ENCODE assay signal across 14 cellular contexts in the genomic region with DNA sequence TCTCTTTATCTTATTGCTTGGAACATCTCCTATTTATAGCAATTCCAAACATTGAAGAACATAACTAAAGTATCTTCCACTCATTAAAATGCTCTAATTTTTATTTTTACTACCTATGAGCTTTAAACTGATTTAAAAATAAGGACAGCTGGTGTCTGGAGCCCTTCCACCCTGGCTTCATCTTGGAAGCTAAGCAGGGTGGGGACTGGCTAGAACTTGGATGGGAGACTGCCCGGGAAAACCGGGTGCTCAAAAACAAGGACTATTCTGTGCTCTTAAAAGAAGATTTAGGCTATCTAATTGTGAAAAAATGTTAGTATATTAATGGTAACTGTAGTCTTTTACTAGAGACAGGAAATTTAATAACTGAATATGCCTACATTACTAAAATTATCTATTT.
DNase-seq lines count a peak whose midpoint lies in the region; ATAC-seq, FAIRE-seq and TF ChIP-seq lines count a peak whose summit lies in the region.
"Had no signal": no experiment of that assay in that cellular context is flagged by ENCODE, and none has a peak within 500 bp of the region (broad histone marks: within the 10 kb centered on the region; RNA-seq: fewer than 3 reads in every experiment).

No MANE protein-coding gene starts in this region.

- in situ Hi-C loops in HepG2 (cut with HindIII; ENCODE audit: extremely low pct_ligation_motif_present, low pct_unique_long_range_greater_than_20kb), result no loop called here

- H3K27ac Mint-ChIP-seq in T-helper 17 cell, result peak overlapping the region; percentile 41
- no peak overlapping the region for H3K27ac Mint-ChIP-seq in activated CD4-positive, alpha-beta memory T cell treated with anti-CD3 and anti-CD28 coated beads for 36 hours
- H3K27ac Mint-ChIP-seq: activated CD4-positive, alpha-beta T cell treated with anti-CD3 and anti-CD28 coated beads, Interleukin-2, amount 10 ng/mL, durations not matched to agents 24 days and 14 days had no signal

- no peak for DNase-seq in HepG2 (ENCODE audit: low spot score)
- no peak for DNase-seq in right lobe of liver
- DNase-seq in T-helper 17 cell, result no peak
- peak; percentile 51 for DNase-seq in fibroblast of mammary gland (ENCODE audit: low read depth)
- no peak for DNase-seq in urothelium cell line (ENCODE audit: low spot score)
- DNase-seq in GM19240 (ENCODE audit: insufficient read length, low spot score), result no peak
- DNase-seq in activated CD4-positive, alpha-beta memory T cell treated with anti-CD3 and anti-CD28 coated beads for 36 hours, result no peak
- DNase-seq: activated CD4-positive, alpha-beta T cell treated with anti-CD3 and anti-CD28 coated beads, Interleukin-2, amount 10 ng/mL, durations not matched to agents 24 days and 14 days; activated gamma-delta T cell; GOT3; hippocampal formation; SHP77 treated with DMSO at 0.1 percent for 48 hours had no signal

- peaks cover 58% of the 10 kb centered on the region for H3K27me3 Mint-ChIP-seq in T-helper 17 cell
- H3K27me3 Mint-ChIP-seq in activated CD4-positive, alpha-beta memory T cell treated with anti-CD3 and anti-CD28 coated beads for 36 hours, result peaks cover 11% of the 10 kb centered on the region

- no peaks in the 10 kb centered on the region for H3K9me3 ChIP-seq in HepG2 (ENCODE audit: low read length)
- no peaks in the 10 kb centered on the region for H3K9me3 ChIP-seq in right lobe of liver
- no peaks in the 10 kb centered on the region for H3K9me3 ChIP-seq in T-helper 17 cell (ENCODE audit: control insufficient read depth, low read length, poor library complexity, severe bottlenecking)

- BruUV-seq in HepG2 (replicated peaks; lab: Mats Ljungman, UMichigan), result no TSS peak

- H3K27ac ChIP-seq in HepG2 (ENCODE audit: extremely low read length, insufficient read depth, low read length) (no peak overlapping the region), right lobe of liver (no peak overlapping the region)
- H3K27ac ChIP-seq: coronary artery had no signal

- H3K4me3 Mint-ChIP-seq in T-helper 17 cell, result no peak overlapping the region
- no peak overlapping the region for H3K4me3 Mint-ChIP-seq in activated CD4-positive, alpha-beta memory T cell treated with anti-CD3 and anti-CD28 coated beads for 36 hours
- H3K4me3 Mint-ChIP-seq: activated CD4-positive, alpha-beta T cell treated with anti-CD3 and anti-CD28 coated beads, Interleukin-2, amount 10 ng/mL, durations not matched to agents 24 days and 14 days had no signal

- TF ChIP-seq RAD21 in HepG2 (CRISPR knock-in tag; IDR thresholded peaks at IDR 0.05), result no peak

- no peak overlapping the region for H3K9ac ChIP-seq in HepG2 (ENCODE audit: insufficient read depth, low read depth, low read length)

- intact Hi-C loops in HepG2 (cut with micrococcal nuclease; ENCODE audit: unreplicated experiment), result no loop called here
- intact Hi-C loops in right lobe of liver (cut with DNase I), result loop anchor here in 1 of 2 donors (10.0 kb wide), 1 partner anchor 992 kb away; a partner anchor contains a TSS
- intact Hi-C loops in activated CD4-positive, alpha-beta memory T cell treated with anti-CD3 and anti-CD28 coated beads for 36 hours (cut with micrococcal nuclease), result no loop called here

- no peaks in the 10 kb centered on the region for H3K79me2 ChIP-seq in HepG2 (ENCODE audit: insufficient read depth, low read length)

- no peaks in the 10 kb centered on the region for H3K9me3 Mint-ChIP-seq in activated CD4-positive, alpha-beta memory T cell treated with anti-CD3 and anti-CD28 coated beads for 36 hours
- H3K9me3 Mint-ChIP-seq: activated CD4-positive, alpha-beta T cell treated with anti-CD3 and anti-CD28 coated beads, Interleukin-2, amount 10 ng/mL, durations not matched to agents 24 days and 14 days had no signal

- CTCF ChIA-PET in HepG2 (lab: Yijun Ruan, JAX; ENCODE audit: low intra/inter-chr PET ratio, low total read pairs), result no interaction called here
- CTCF ChIA-PET in activated CD4-positive, alpha-beta memory T cell treated with anti-CD3 and anti-CD28 coated beads for 36 hours (lab: Charles Lee), result interaction anchor here (0.9 kb wide), 1 partner anchor 9 kb away, joined by 4 read pairs; no protein-coding TSS in a partner anchor

- no peak for TF ChIP-seq EP300 in HepG2 (IDR thresholded peaks at IDR 0.05; ENCODE audit: low read depth in 2 of 2, low read length in 2 of 2)
- no peak for TF ChIP-seq EP300 in HepG2 (CRISPR knock-in tag; IDR thresholded peaks at IDR 0.05; ENCODE audit: borderline replicate concordance)

- no peak overlapping the region for H2AFZ ChIP-seq in HepG2 (ENCODE audit: low read length)

- POLR2A ChIA-PET in HepG2 (lab: Yijun Ruan, JAX), result no interaction called here
- POLR2A ChIA-PET in activated CD4-positive, alpha-beta memory T cell treated with anti-CD3 and anti-CD28 coated beads for 36 hours (lab: Charles Lee), result no interaction called here

- peaks cover 8% of the 10 kb centered on the region; the same call in 1 of the 2 replicates for H3K4me1 ChIP-seq in HepG2 (ENCODE audit: insufficient read depth, low read length)
- H3K4me1 ChIP-seq in right lobe of liver, result peaks cover 0 to 6% (median 2%) of the 10 kb centered on the region in 4 donors

- WGBS in HepG2 (ENCODE audit: low lambda C conversion rate), result 2% methylated on average over 2 of the region's 2 CpGs
- WGBS in right lobe of liver (ENCODE audit: insufficient coverage, low coverage, low lambda C conversion rate, missing lambda C conversion rate), result 46% methylated on average over 2 of the region's 2 CpGs

- TF ChIP-seq CTCF in HepG2 (CRISPR knock-in tag; IDR thresholded peaks at IDR 0.05), result no peak
- no peak for TF ChIP-seq CTCF in right lobe of liver (IDR thresholded peaks at IDR 0.05)
- TF ChIP-seq CTCF in fibroblast of mammary gland (conservative IDR thresholded peaks at IDR 0.05; ENCODE audit: control insufficient read depth, insufficient read depth, low read depth, low read length), result no peak

- H3K4me3 ChIP-seq in HepG2 (replicated peaks in 1 of 3; ENCODE audit: insufficient read depth in 1 of 3, low read depth in 2 of 3, low read length in 3 of 3) (no peak overlapping the region), right lobe of liver (no peak overlapping the region), fibroblast of mammary gland (ENCODE audit: control insufficient read depth, low read depth, low read length) (no peak overlapping the region)
- H3K4me3 ChIP-seq: coronary artery had no signal

- TF ChIP-seq POLR2A in HepG2 (IDR thresholded peaks at IDR 0.05; ENCODE audit: insufficient read depth in 1 of 2, low read depth in 2 of 2, low read length in 2 of 2) (no peak), right lobe of liver (IDR thresholded peaks at IDR 0.05) (no peak)

- H3K27me3 ChIP-seq in HepG2 (ENCODE audit: control insufficient read depth in 1 of 2, insufficient read depth in 2 of 2, low read length in 2 of 2) (peaks cover 5% of the 10 kb centered on the region in 2 experiments; a peak in 3 of 5 replicates), right lobe of liver (no peaks in the 10 kb centered on the region)

- FAIRE-seq in HepG2 (lab: Jason Lieb, UNC) (no peak), urothelium cell line (lab: Jason Lieb, UNC) (no peak)

- H3K4me1 Mint-ChIP-seq in T-helper 17 cell, result peaks cover 2% of the 10 kb centered on the region
- H3K4me1 Mint-ChIP-seq in activated CD4-positive, alpha-beta memory T cell treated with anti-CD3 and anti-CD28 coated beads for 36 hours (ENCODE audit: low read depth), result peaks cover 6% of the 10 kb centered on the region

- peaks cover 4% of the 10 kb centered on the region for H3K36me3 Mint-ChIP-seq in T-helper 17 cell (ENCODE audit: low read depth)
- H3K36me3 Mint-ChIP-seq in activated CD4-positive, alpha-beta memory T cell treated with anti-CD3 and anti-CD28 coated beads for 36 hours, result no peaks in the 10 kb centered on the region

- no peak for ATAC-seq in HepG2
- ATAC-seq in right lobe of liver, result no peak
- ATAC-seq in T-helper 17 cell, result no peak
- no peak for ATAC-seq in activated CD4-positive, CD25-positive, alpha-beta regulatory T cell treated with anti-CD3 and anti-CD28 coated beads, Interleukin-2, amount 50 U/mL, for 24 hours

- no peaks in the 10 kb centered on the region for H4K20me1 ChIP-seq in HepG2 (ENCODE audit: insufficient read depth, low read length)

- H3K36me3 ChIP-seq in HepG2 (replicated peaks in 1 of 2; ENCODE audit: control insufficient read depth in 1 of 2, insufficient read depth in 2 of 2, low read length in 2 of 2) (no peaks in the 10 kb centered on the region), right lobe of liver (no peaks in the 10 kb centered on the region)

- no peak overlapping the region for H3K4me2 ChIP-seq in HepG2 (ENCODE audit: low read depth, low read length)

TF ChIP-seq in HepG2, 621 proteins besides CTCF, POLR2A, EP300 and RAD21 (continues in another document):
- TF ChIP-seq PHF8 (CRISPR knock-in tag; IDR thresholded peaks at IDR 0.05) (no peak), ZNF253 (CRISPR knock-in tag; IDR thresholded peaks at IDR 0.05; ENCODE audit: borderline replicate concordance) (no peak), ZNF382 (CRISPR knock-in tag; IDR thresholded peaks at IDR 0.05; ENCODE audit: borderline replicate concordance) (no peak), CREM (IDR thresholded peaks at IDR 0.05) (no peak), CREM (CRISPR knock-in tag; IDR thresholded peaks at IDR 0.05) (no peak), PAX8 (CRISPR knock-in tag; IDR thresholded peaks at IDR 0.05; ENCODE audit: borderline replicate concordance) (no peak), NFKBIZ (CRISPR knock-in tag; IDR thresholded peaks at IDR 0.05) (no peak), GTF3A (CRISPR knock-in tag; conservative IDR thresholded peaks at IDR 0.05) (peak; percentile 100)
- TF ChIP-seq, protein P1, sequence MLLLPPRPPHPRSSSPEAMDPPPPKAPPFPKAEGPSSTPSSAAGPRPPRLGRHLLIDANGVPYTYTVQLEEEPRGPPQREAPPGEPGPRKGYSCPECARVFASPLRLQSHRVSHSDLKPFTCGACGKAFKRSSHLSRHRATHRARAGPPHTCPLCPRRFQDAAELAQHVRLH (CRISPR knock-in tag; IDR thresholded peaks at IDR 0.05; ENCODE audit: borderline replicate concordance, low read depth), result no peak
- TF ChIP-seq, protein P2, sequence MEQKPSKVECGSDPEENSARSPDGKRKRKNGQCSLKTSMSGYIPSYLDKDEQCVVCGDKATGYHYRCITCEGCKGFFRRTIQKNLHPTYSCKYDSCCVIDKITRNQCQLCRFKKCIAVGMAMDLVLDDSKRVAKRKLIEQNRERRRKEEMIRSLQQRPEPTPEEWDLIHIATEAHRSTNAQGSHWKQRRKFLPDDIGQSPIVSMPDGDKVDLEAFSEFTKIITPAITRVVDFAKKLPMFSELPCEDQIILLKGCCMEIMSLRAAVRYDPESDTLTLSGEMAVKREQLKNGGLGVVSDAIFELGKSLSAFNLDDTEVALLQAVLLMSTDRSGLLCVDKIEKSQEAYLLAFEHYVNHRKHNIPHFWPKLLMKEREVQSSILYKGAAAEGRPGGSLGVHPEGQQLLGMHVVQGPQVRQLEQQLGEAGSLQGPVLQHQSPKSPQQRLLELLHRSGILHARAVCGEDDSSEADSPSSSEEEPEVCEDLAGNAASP (CRISPR knock-in tag; IDR thresholded peaks at IDR 0.05; ENCODE audit: borderline replicate concordance), result no peak
